ENCODE assay signal across 15 cellular contexts in the genomic region with DNA sequence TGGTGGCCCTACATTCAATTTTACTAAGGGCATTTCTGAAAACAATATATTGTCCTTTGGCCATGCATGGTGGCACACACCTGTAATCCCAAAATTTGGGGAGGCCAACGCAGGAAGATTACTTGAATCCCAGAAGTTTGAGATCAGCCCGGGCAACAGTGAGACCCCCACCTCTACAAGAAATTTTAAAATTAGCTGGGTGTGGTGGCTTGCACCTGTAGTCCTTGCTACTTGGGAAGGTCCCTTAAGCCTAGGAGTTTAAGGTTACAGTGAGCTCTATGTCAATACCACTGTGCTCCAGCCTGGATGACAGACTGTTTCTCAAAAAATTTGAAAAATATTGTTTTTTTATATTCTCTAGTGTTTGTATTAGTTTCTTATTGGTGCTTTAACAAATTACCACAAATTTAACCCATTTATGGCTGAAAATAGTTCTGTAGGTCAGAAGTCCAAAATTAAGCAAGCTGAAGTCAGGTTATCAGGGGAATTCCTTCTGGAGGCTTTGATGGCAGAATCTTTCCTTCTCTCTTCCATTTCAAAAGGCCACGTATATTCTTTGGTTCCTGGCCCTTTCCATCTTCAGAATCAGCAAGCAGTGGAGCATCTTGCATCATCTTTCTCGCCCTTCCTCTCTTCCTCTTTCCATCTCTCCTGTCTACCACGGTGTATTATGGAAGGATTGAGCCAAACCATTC. TPM values are rescaled to one million over a fixed set of nuclear protein-coding genes. Genes with fewer than 3 reads are reported as not detected.
DNase-seq lines count a peak whose midpoint lies in the region; ATAC-seq and TF ChIP-seq lines count a peak whose summit lies in the region.
"Had no signal": no experiment of that assay in that cellular context is flagged by ENCODE, and none has a peak within 500 bp of the region (broad histone marks: within the 10 kb centered on the region; RNA-seq: fewer than 3 reads in every experiment).

No MANE protein-coding gene starts in this region.

- TF ChIP-seq RAD21 in IMR-90 (IDR thresholded peaks at IDR 0.05; ENCODE audit: low read length) = no peak

- H4K8ac ChIP-seq in IMR-90 (ENCODE audit: low read depth in 2 of 2, low read length in 2 of 2) = no peak overlapping the region

- H3K9me1 ChIP-seq in IMR-90 (ENCODE audit: insufficient read depth, low read length) = no peaks in the 10 kb centered on the region

- H3K4me1 ChIP-seq in IMR-90 (ENCODE audit: control insufficient read depth, insufficient read depth, low read length) (no peaks in the 10 kb centered on the region), heart left ventricle (peaks cover 0 to 5% (median 0%) of the 10 kb centered on the region in 12 donors)
- H3K4me1 ChIP-seq: adrenal gland had no signal

- no peak overlapping the region for H2BK20ac ChIP-seq in IMR-90 (ENCODE audit: low read depth, low read length)

- no peak overlapping the region for H3K18ac ChIP-seq in IMR-90 (ENCODE audit: low read depth, low read length)

- H4K5ac ChIP-seq in IMR-90 (ENCODE audit: low read depth, low read length) = no peak overlapping the region

- POLR2A ChIA-PET in IMR-90 (lab: Charles Lee; ENCODE audit: unreplicated experiment) = no interaction called here
- POLR2A ChIA-PET in WTC11 (lab: Charles Lee) = interaction anchor here (1.5 to 1.9 kb wide), 2 partner anchors 12 to 14 kb away, joined by 4 to 7 read pairs; a partner anchor contains a TSS

- ATAC-seq in stimulated activated naive CD8-positive, alpha-beta T cell treated with anti-CD3 and anti-CD28 coated beads, Interleukin-15, Interleukin-2, amounts not matched to agents 100 U/mL and 50 U/mL, for 24 hours = no peak
- ATAC-seq in IMR-90 (ENCODE audit: low read depth) = no peak
- ATAC-seq in WTC11 = no peak
- no peak for ATAC-seq in GM19328 (IDR thresholded peaks at IDR 0.05; ENCODE audit: unreplicated experiment)
- no peak for ATAC-seq in heart left ventricle

- H3K79me1 ChIP-seq in IMR-90 (ENCODE audit: low read depth in 1 of 2, low read length in 2 of 2) = peaks cover 10 to 12% of the 10 kb centered on the region in 2 experiments; a peak in 2 of 4 replicates

- H3K27me3 ChIP-seq in IMR-90 (ENCODE audit: control insufficient read depth, insufficient read depth, low read length) = no peaks in the 10 kb centered on the region
- H3K27me3 ChIP-seq in heart left ventricle = no peaks in the 10 kb centered on the region
- H3K27me3 ChIP-seq: adrenal gland, spleen had no signal

- no peak overlapping the region for H3K4ac ChIP-seq in IMR-90 (ENCODE audit: low read depth, low read length)

- in situ Hi-C loops in IMR-90 (cut with MboI; ENCODE audit: low sequenced_read_pairs) = loop anchor here (25.0 kb wide), 2 partner anchors 448 to 648 kb away; a partner anchor contains a TSS

- TF ChIP-seq CTCF in IMR-90 (conservative IDR thresholded peaks at IDR 0.05; ENCODE audit: low read depth, low read length) (no peak), WTC11 (IDR thresholded peaks at IDR 0.05) (no peak), heart left ventricle (IDR thresholded peaks at IDR 0.05) (no peak)

- intact Hi-C loops in IMR-90 (cut with micrococcal nuclease) (no loop called here), heart left ventricle (cut with DNase I) (no loop called here)

- no peaks in the 10 kb centered on the region for H3K27me3 Mint-ChIP-seq in stimulated activated naive CD8-positive, alpha-beta T cell treated with anti-CD3 and anti-CD28 coated beads, Interleukin-15, Interleukin-2, amounts not matched to agents 100 ng/mL and 50 ng/mL, for 24 hours
- H3K27me3 Mint-ChIP-seq in WTC11 (ENCODE audit: low read depth) = no peaks in the 10 kb centered on the region

- BruUV-seq in IMR-90 (replicated peaks; lab: Mats Ljungman, UMichigan) = no TSS peak

- H3K36me3 Mint-ChIP-seq in stimulated activated naive CD8-positive, alpha-beta T cell treated with anti-CD3 and anti-CD28 coated beads, Interleukin-15, Interleukin-2, amounts not matched to agents 100 ng/mL and 50 ng/mL, for 24 hours (ENCODE audit: low read depth) = peaks cover 46% of the 10 kb centered on the region
- peaks cover 42% of the 10 kb centered on the region for H3K36me3 Mint-ChIP-seq in WTC11

- H3K36me3 ChIP-seq in IMR-90 (ENCODE audit: control insufficient read depth, insufficient read depth, low read length) (peaks cover 24% of the 10 kb centered on the region), heart left ventricle (peaks cover 0 to 50% (median 42%) of the 10 kb centered on the region in 9 donors)

- H3K9me3 Mint-ChIP-seq in stimulated activated naive CD8-positive, alpha-beta T cell treated with anti-CD3 and anti-CD28 coated beads, Interleukin-15, Interleukin-2, amounts not matched to agents 100 ng/mL and 50 ng/mL, for 24 hours = no peaks in the 10 kb centered on the region
- H3K9me3 Mint-ChIP-seq in WTC11 = no peaks in the 10 kb centered on the region

- no peak overlapping the region for H2AFZ ChIP-seq in IMR-90 (replicated peaks; ENCODE audit: low read length, poor library complexity)

- H3K27ac Mint-ChIP-seq in stimulated activated naive CD8-positive, alpha-beta T cell treated with anti-CD3 and anti-CD28 coated beads, Interleukin-15, Interleukin-2, amounts not matched to agents 100 ng/mL and 50 ng/mL, for 24 hours = peak overlapping the region; percentile 21
- peak overlapping the region; percentile 48 for H3K27ac Mint-ChIP-seq in WTC11

- CTCF ChIA-PET in IMR-90 (lab: Yijun Ruan, JAX) (no interaction called here), WTC11 (lab: Charles Lee) (no interaction called here)

- H4K20me1 ChIP-seq in IMR-90 (ENCODE audit: insufficient read depth, low read length) = no peaks in the 10 kb centered on the region; the same call in 1 of the 2 replicates

- H3K56ac ChIP-seq in IMR-90 (ENCODE audit: extremely low read depth, insufficient read depth, low read length) = no peak overlapping the region

- no peak overlapping the region for H3K9ac ChIP-seq in IMR-90 (ENCODE audit: low read depth, low read length)

- no peak overlapping the region for H2AK9ac ChIP-seq in IMR-90 (replicated peaks; ENCODE audit: low read depth, low read length, poor library complexity)

- no peak overlapping the region for H3K14ac ChIP-seq in IMR-90 (replicated peaks; ENCODE audit: low read depth, low read length)

- no CpG with 5 or more reads among the region's 5 CpGs for WGBS in IMR-90 (ENCODE audit: extremely low coverage in 2 of 2, insufficient read length in 1 of 2), 2 experiments
- WGBS in heart left ventricle, 4 donors = 82 to 89% (median 86%) methylated on average over 5 of the region's 5 CpGs

- H3K23ac ChIP-seq in IMR-90 (ENCODE audit: low read depth, low read length) = no peak overlapping the region

- H2BK5ac ChIP-seq in IMR-90 (ENCODE audit: low read depth, low read length, poor library complexity, severe bottlenecking) = no peak overlapping the region

- H3K4me1 Mint-ChIP-seq in stimulated activated naive CD8-positive, alpha-beta T cell treated with anti-CD3 and anti-CD28 coated beads, Interleukin-15, Interleukin-2, amounts not matched to agents 100 ng/mL and 50 ng/mL, for 24 hours (ENCODE audit: low read depth) = peaks cover 19% of the 10 kb centered on the region
- peaks cover 5% of the 10 kb centered on the region; the same call in 1 of the 2 replicates for H3K4me1 Mint-ChIP-seq in WTC11

- DNase-seq in stimulated activated naive CD8-positive, alpha-beta T cell treated with anti-CD3 and anti-CD28 coated beads, Interleukin-15, Interleukin-2, amounts not matched to agents 100 U/mL and 50 U/mL, for 24 hours = no peak
- DNase-seq in IMR-90 (no peak), WTC11 (ENCODE audit: low spot score) (no peak), NCI-H345 treated with DMSO at 0.1 percent for 48 hours (lab: John Stamatoyannopoulos, UW; ENCODE audit: unreplicated experiment) (no peak), hypothalamus (lab: John Stamatoyannopoulos, UW) (no peak), heart left ventricle (no peak)
- DNase-seq: adrenal gland; left ventricle myocardium inferior; NCI-H1092 treated with DMSO at 0.1 percent for 48 hours; NCI-H2081 treated with DMSO at 0.1 percent for 48 hours; NCI-H524; spleen; stimulated activated CD8-positive, alpha-beta memory T cell treated with anti-CD3 and anti-CD28 coated beads, Interleukin-4, amount 100 ng/mL, for 48 hours had no signal

- H2BK15ac ChIP-seq in IMR-90 (ENCODE audit: low read depth, low read length) = no peak overlapping the region

- H3K4me3 Mint-ChIP-seq in stimulated activated naive CD8-positive, alpha-beta T cell treated with anti-CD3 and anti-CD28 coated beads, Interleukin-15, Interleukin-2, amounts not matched to agents 100 ng/mL and 50 ng/mL, for 24 hours = no peak overlapping the region
- no peak overlapping the region for H3K4me3 Mint-ChIP-seq in WTC11

- no peak overlapping the region for H2AK5ac ChIP-seq in IMR-90 (ENCODE audit: low read depth, low read length)

- no peak overlapping the region for H3K4me2 ChIP-seq in IMR-90 (ENCODE audit: low read depth, low read length)

- no peaks in the 10 kb centered on the region for H3K9me3 ChIP-seq in IMR-90 (ENCODE audit: control insufficient read depth, insufficient read depth, low read length)
- H3K9me3 ChIP-seq in heart left ventricle = no peaks in the 10 kb centered on the region
- H3K9me3 ChIP-seq: adrenal gland, left ventricle myocardium inferior, spleen had no signal

- H3K27ac ChIP-seq in IMR-90 (ENCODE audit: insufficient read depth, low read length) (no peak overlapping the region), heart left ventricle (no peak overlapping the region)
- H3K27ac ChIP-seq: adrenal gland, left ventricle myocardium inferior, spleen had no signal

- dilution Hi-C loops in IMR-90 (cut with HindIII; ENCODE audit: low sequenced_read_pairs, unreplicated experiment) = no loop called here

- H3K4me3 ChIP-seq in IMR-90 (ENCODE audit: insufficient read depth, low read depth, low read length) = no peak overlapping the region
- no peak overlapping the region for H3K4me3 ChIP-seq in heart left ventricle
- H3K4me3 ChIP-seq: adrenal gland, left ventricle myocardium inferior, spleen had no signal

- no peak for TF ChIP-seq POLR2A in IMR-90 (IDR thresholded peaks at IDR 0.05; ENCODE audit: low read depth, low read length)
- no peak for TF ChIP-seq POLR2A in heart left ventricle (IDR thresholded peaks at IDR 0.05)

- H2BK120ac ChIP-seq in IMR-90 (ENCODE audit: low read depth, low read length) = no peak overlapping the region

- H4K91ac ChIP-seq in IMR-90 (ENCODE audit: insufficient read depth, low read depth, low read length) = no peak overlapping the region

RNA-seq across cellular contexts. Expression of a gene that starts 12.4 kb away (rescaled TPM):
- 38.2 and 85.0 TPM in 2 replicates for total RNA-seq in IMR-90 (2012; rRNA removed)
- polyA plus RNA-seq in IMR-90 (2012; rRNA removed) = 65.6 and 76.5 TPM in 2 replicates
- polyA plus RNA-seq in IMR-90 (2012; cell fraction: cytosol; rRNA removed) = 7.2 and 7.8 TPM in 2 replicates
- 41.4 and 59.8 TPM in 2 replicates for polyA plus RNA-seq in IMR-90 (2012; cell fraction: nucleus; rRNA removed; ENCODE audit: low replicate concordance)
- total RNA-seq in WTC11 (2021) = 204 to 232 TPM (median 213 TPM) in 3 replicates
- 10 to 100 TPM; 31.5 to 70.1 (median 59.9) TPM for total RNA-seq in heart left ventricle
- 10 to 100 TPM; 50.4 to 66.2 TPM for polyA plus RNA-seq in heart left ventricle

RNA-seq across cellular contexts. Expression of a gene that starts 13.4 kb away (rescaled TPM):
- 49.3 and 118 TPM in 2 replicates for total RNA-seq in IMR-90 (2012; rRNA removed)
- 417 and 515 TPM in 2 replicates for polyA plus RNA-seq in IMR-90 (2012; rRNA removed)
- 51.3 and 57.4 TPM in 2 replicates for polyA plus RNA-seq in IMR-90 (2012; cell fraction: cytosol; rRNA removed)
- 46.0 and 266 TPM in 2 replicates for polyA plus RNA-seq in IMR-90 (2012; cell fraction: nucleus; rRNA removed; ENCODE audit: low replicate concordance)
- total RNA-seq in WTC11 (2021) = 1,081 to 1,101 TPM (median 1,097 TPM) in 3 replicates
- 100 to 1,000 TPM; 142 to 411 (median 377) TPM for total RNA-seq in heart left ventricle
- 100 to 1,000 TPM; 590 to 732 TPM for polyA plus RNA-seq in heart left ventricle
